ENCODE assay signal across 8 cellular contexts in the genomic region with DNA sequence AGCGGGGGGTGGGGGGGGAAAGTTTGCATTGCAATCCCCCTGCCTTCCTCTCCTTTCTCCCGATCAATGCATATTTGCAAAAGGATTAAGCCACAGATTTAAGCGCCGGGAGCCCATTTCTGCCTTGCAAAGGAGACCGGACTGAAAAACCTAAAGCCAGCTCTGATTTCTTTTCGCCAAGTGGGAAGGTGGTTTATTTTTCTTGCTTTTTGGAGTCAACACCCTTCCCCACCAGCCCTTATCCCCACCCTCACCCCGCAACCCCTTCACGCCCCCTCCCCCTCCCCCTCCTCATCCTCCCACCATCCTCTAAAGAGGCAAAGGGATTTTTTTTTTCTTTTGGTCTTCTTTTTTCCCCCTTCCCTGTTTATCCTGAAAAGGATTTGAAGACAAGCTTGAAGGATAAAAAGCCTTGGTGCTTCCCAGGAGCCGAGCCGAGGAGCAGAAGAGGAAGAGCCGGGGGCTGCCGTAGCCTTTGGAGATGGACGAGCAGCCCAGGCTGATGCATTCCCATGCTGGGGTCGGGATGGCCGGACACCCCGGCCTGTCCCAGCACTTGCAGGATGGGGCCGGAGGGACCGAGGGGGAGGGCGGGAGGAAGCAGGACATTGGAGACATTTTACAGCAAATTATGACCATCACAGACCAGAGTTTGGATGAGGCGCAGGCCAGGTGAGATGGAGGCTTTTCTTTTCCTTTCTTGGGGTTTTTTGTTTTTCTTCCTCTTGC. TPM values are rescaled to one million over a fixed set of nuclear protein-coding genes. Genes with fewer than 3 reads are reported as not detected.
DNase-seq lines count a peak whose midpoint lies in the region; ATAC-seq and TF ChIP-seq lines count a peak whose summit lies in the region.

No MANE protein-coding gene starts in this region.

- H3K36me3 Mint-ChIP-seq in activated B cell treated with CpG ODN at 0.5 μM for 24 hours (ENCODE audit: low read depth), result no peaks in the 10 kb centered on the region

- peaks cover 12% of the 10 kb centered on the region; the same call in 1 of the 2 replicates for H3K36me3 ChIP-seq in HUES64 (ENCODE audit: insufficient read depth, low read length)

- intact Hi-C loops in activated B cell treated with CpG ODN at 0.5 μM for 24 hours (cut with micrococcal nuclease) (no loop called here), Right ventricle myocardium superior (cut with DNase I) (loop anchor here (5.0 to 10.0 kb wide), 2 partner anchors 55 to 228 kb away; no protein-coding TSS in a partner anchor)

- TF ChIP-seq CTCF in activated B cell treated with CpG ODN at 0.5 μM for 24 hours (IDR thresholded peaks at IDR 0.05), result no peak

- ATAC-seq in activated B cell treated with CpG ODN at 0.5 μM for 24 hours (ENCODE audit: low read depth) (no peak), Right ventricle myocardium superior (ENCODE audit: poor library complexity) (peak; percentile 28), HG03565 (IDR thresholded peaks at IDR 0.05; ENCODE audit: unreplicated experiment) (no peak), GM21367 (IDR thresholded peaks at IDR 0.05; ENCODE audit: unreplicated experiment) (no peak), GM18858 (IDR thresholded peaks at IDR 0.05; ENCODE audit: unreplicated experiment) (no peak)

- H3K4me1 ChIP-seq in HUES64 (ENCODE audit: insufficient read depth, low read length), result peaks cover 48% of the 10 kb centered on the region

- H3K27ac Mint-ChIP-seq in activated B cell treated with CpG ODN at 0.5 μM for 24 hours, result no peak overlapping the region

- no peaks in the 10 kb centered on the region for H3K9me3 ChIP-seq in HUES64 (ENCODE audit: insufficient read depth, low read depth, low read length)

- peak overlapping the region; percentile 81; the same call in 1 of the 2 replicates for H3K27ac ChIP-seq in HUES64 (ENCODE audit: low read depth, low read length)

- peak overlapping the region; percentile 67 for H3K9ac ChIP-seq in HUES64 (ENCODE audit: low read depth, low read length)

- POLR2A ChIA-PET in activated B cell treated with CpG ODN at 0.5 μM for 24 hours (lab: Charles Lee), result no interaction called here

- H3K4me3 ChIP-seq in HUES64 (ENCODE audit: low read length), result peak overlapping the region; percentile 94

- DNase-seq in CD1c-positive myeloid dendritic cell (ENCODE audit: extremely low spot score) (peak; percentile 17), activated B cell treated with CpG ODN at 0.5 μM for 24 hours (no peak), Right ventricle myocardium superior (peak; percentile 61), nucleus accumbens (lab: John Stamatoyannopoulos, UW) (peak in 44 of 56 donors; percentile 10 to 69 (median 35))

- H3K27me3 Mint-ChIP-seq in activated B cell treated with CpG ODN at 0.5 μM for 24 hours, result peaks cover 28% of the 10 kb centered on the region

- CTCF ChIA-PET in activated B cell treated with CpG ODN at 0.5 μM for 24 hours (lab: Charles Lee), result no interaction called here

- WGBS in HUES64, result under 1% methylated on average over 17 of the region's 20 CpGs

- peak overlapping the region; percentile 57 for H3K4me3 Mint-ChIP-seq in activated B cell treated with CpG ODN at 0.5 μM for 24 hours

- peaks cover 11% of the 10 kb centered on the region for H3K4me1 Mint-ChIP-seq in activated B cell treated with CpG ODN at 0.5 μM for 24 hours

- no peaks in the 10 kb centered on the region for H3K27me3 ChIP-seq in HUES64 (ENCODE audit: insufficient read depth, low read length)

- H3K9me3 Mint-ChIP-seq in activated B cell treated with CpG ODN at 0.5 μM for 24 hours, result no peaks in the 10 kb centered on the region

RNA-seq across cellular contexts. Expression of a gene that starts 0.5 kb away (rescaled TPM):
- 71.8 TPM for polyA plus RNA-seq in HUES64 (2013, experiment 1 of 2)
- polyA plus RNA-seq in HUES64 (2013, experiment 2 of 2), result 70.9 TPM
- total RNA-seq in activated B cell treated with CpG ODN at 0.5 μM for 24 hours (not detected in 2 replicates), Right ventricle myocardium superior (69.1 TPM)

Comparison
In these comparisons a context has a peak if more than half of its experiments do, and no peak if none do; other contexts are left out.
1. RNA of a gene that starts 0.5 kb away (total RNA-seq): 69.1 TPM in Right ventricle myocardium superior (single experiment); not detected in activated B cell treated with CpG ODN at 0.5 μM for 24 hours; every median in the first group is over 10 times any median in the second.